Comparison of ENCODE assay signal across 21 cellular contexts in the genomic region with DNA sequence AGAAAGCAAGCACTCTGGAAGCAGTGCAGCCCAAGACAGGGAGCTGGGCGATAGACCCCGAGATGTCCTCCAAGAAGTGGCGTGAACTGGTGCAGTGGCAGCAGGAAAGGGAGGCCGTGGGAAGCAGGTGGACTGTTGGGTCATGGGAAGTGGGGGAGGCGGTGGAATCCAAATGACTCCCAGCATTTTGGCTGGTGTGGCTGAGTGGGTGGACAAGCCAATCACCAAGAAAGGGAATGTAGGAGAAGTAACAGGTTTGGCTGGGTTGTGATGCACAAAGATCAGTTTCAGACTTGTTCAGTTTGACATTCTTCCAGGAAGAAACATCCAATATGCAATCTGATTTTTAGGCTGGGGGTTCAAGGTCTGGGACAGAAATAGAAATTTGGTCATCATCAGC. TPM values are rescaled to one million over a fixed set of nuclear protein-coding genes. Genes with fewer than 3 reads are reported as not detected.
DNase-seq lines count a peak whose midpoint lies in the region; ATAC-seq and TF ChIP-seq lines count a peak whose summit lies in the region.
"Had no signal": no experiment of that assay in that cellular context is flagged by ENCODE, and none has a peak within 500 bp of the region (broad histone marks: within the 10 kb centered on the region; RNA-seq: fewer than 3 reads in every experiment).

No MANE protein-coding gene starts in this region.

- H3K4ac ChIP-seq in neuronal stem cell (ENCODE audit: low read length) = no peak overlapping the region

- CTCF ChIA-PET in activated CD4-positive, alpha-beta T cell treated with anti-CD3 and anti-CD28 coated beads, Interleukin-2, amount 10 ng/mL, durations not matched to agents 7 days and 5 days (lab: Charles Lee) = no interaction called here

- no peaks in the 10 kb centered on the region for H3K36me3 Mint-ChIP-seq in activated CD4-positive, alpha-beta T cell treated with anti-CD3 and anti-CD28 coated beads, Interleukin-2, amount 10 ng/mL, durations not matched to agents 7 days and 5 days (ENCODE audit: low read depth)
- H3K36me3 Mint-ChIP-seq in activated CD4-positive, alpha-beta T cell treated with anti-CD3 and anti-CD28 coated beads, Interleukin-2, amount 10 ng/mL, durations not matched to agents 24 days and 14 days (ENCODE audit: low read depth) = no peaks in the 10 kb centered on the region

- no peak overlapping the region for H3K23ac ChIP-seq in neuronal stem cell (ENCODE audit: low read depth, low read length, poor library complexity)

- H3K18ac ChIP-seq in neuronal stem cell (ENCODE audit: low read length) = peak overlapping the region; percentile 83

- H3K27ac Mint-ChIP-seq in activated CD4-positive, alpha-beta T cell treated with anti-CD3 and anti-CD28 coated beads, Interleukin-2, amount 10 ng/mL, durations not matched to agents 7 days and 5 days = peak overlapping the region; percentile 23
- no peak overlapping the region for H3K27ac Mint-ChIP-seq in activated CD4-positive, alpha-beta T cell treated with anti-CD3 and anti-CD28 coated beads, Interleukin-2, amount 10 ng/mL, durations not matched to agents 24 days and 14 days
- H3K27ac Mint-ChIP-seq: CD4-positive, alpha-beta T cell had no signal

- H3K4me2 ChIP-seq in neuronal stem cell (ENCODE audit: insufficient read depth, low read length, poor library complexity, severe bottlenecking) (no peak overlapping the region), osteoblast (ENCODE audit: insufficient read depth, low read length) (no peak overlapping the region)
- H3K4me2 ChIP-seq: KMS-11 had no signal

- H3K9me3 ChIP-seq in esophagus squamous epithelium = no peaks in the 10 kb centered on the region
- peaks cover 0 to 2% of the 10 kb centered on the region in 2 donors for H3K9me3 ChIP-seq in neuronal stem cell (replicated peaks in 1 of 2; ENCODE audit: control insufficient read depth in 2 of 2, insufficient read depth in 1 of 2, low read depth in 1 of 2, low read length in 2 of 2)
- H3K9me3 ChIP-seq in osteoblast (ENCODE audit: low read depth, low read length) = no peaks in the 10 kb centered on the region
- no peaks in the 10 kb centered on the region for H3K9me3 ChIP-seq in adrenal gland (replicated peaks in 1 of 3)

- H3K27me3 Mint-ChIP-seq in activated CD4-positive, alpha-beta T cell treated with anti-CD3 and anti-CD28 coated beads, Interleukin-2, amount 10 ng/mL, durations not matched to agents 7 days and 5 days = no peaks in the 10 kb centered on the region
- H3K27me3 Mint-ChIP-seq in activated CD4-positive, alpha-beta T cell treated with anti-CD3 and anti-CD28 coated beads, Interleukin-2, amount 10 ng/mL, durations not matched to agents 24 days and 14 days = peaks cover 4% of the 10 kb centered on the region
- H3K27me3 Mint-ChIP-seq: CD4-positive, alpha-beta T cell had no signal

- H3K9ac ChIP-seq in neuronal stem cell (ENCODE audit: low read depth, low read length, poor library complexity) = no peak overlapping the region
- H3K9ac ChIP-seq: KMS-11 had no signal

- no peak overlapping the region for H4K91ac ChIP-seq in neuronal stem cell (ENCODE audit: low read depth, low read length, poor library complexity)

- POLR2A ChIA-PET in activated CD4-positive, alpha-beta T cell treated with anti-CD3 and anti-CD28 coated beads, Interleukin-2, amount 10 ng/mL, durations not matched to agents 7 days and 5 days (lab: Charles Lee) = no interaction called here

- DNase-seq in activated CD4-positive, alpha-beta T cell treated with anti-CD3 and anti-CD28 coated beads, Interleukin-2, amount 10 ng/mL, durations not matched to agents 7 days and 5 days = no peak
- no peak for DNase-seq in activated CD4-positive, alpha-beta T cell treated with anti-CD3 and anti-CD28 coated beads, Interleukin-2, amount 10 ng/mL, durations not matched to agents 24 days and 14 days
- no peak for DNase-seq in esophagus squamous epithelium (lab: John Stamatoyannopoulos, UW)
- no peak for DNase-seq in neuronal stem cell (ENCODE audit: low spot score)
- no peak for DNase-seq in coronary artery (ENCODE audit: low spot score)
- DNase-seq in osteoblast (ENCODE audit: insufficient read length, low spot score, missing footprints) = no peak
- no peak for DNase-seq in adrenal gland
- DNase-seq: BE2C; Calu3; CD4-positive, alpha-beta T cell; DMS79; HCEC 1CT; NCI-H1048; NCI-H1436 treated with DMSO at 0.1 percent for 48 hours; NCI-H2081; NCI-H510A; NCI-H774; PC-3 had no signal

- no peak overlapping the region for H4K8ac ChIP-seq in neuronal stem cell (ENCODE audit: low read depth, low read length)

- TF ChIP-seq CTCF in esophagus squamous epithelium (IDR thresholded peaks at IDR 0.05) (no peak), coronary artery (IDR thresholded peaks at IDR 0.05) (no peak), osteoblast (IDR thresholded peaks at IDR 0.05; ENCODE audit: extremely low read depth, low read depth, low read length) (no peak), adrenal gland (IDR thresholded peaks at IDR 0.05) (no peak)

- no peak overlapping the region for H2BK15ac ChIP-seq in neuronal stem cell (ENCODE audit: low read length)

- H3K27me3 ChIP-seq in esophagus squamous epithelium = no peaks in the 10 kb centered on the region
- no peaks in the 10 kb centered on the region for H3K27me3 ChIP-seq in neuronal stem cell (ENCODE audit: control insufficient read depth in 3 of 3, insufficient read depth in 3 of 3, low read depth in 1 of 3, low read length in 3 of 3)
- H3K27me3 ChIP-seq in osteoblast (ENCODE audit: insufficient read depth, low read length) = no peaks in the 10 kb centered on the region
- H3K27me3 ChIP-seq in adrenal gland = no peaks in the 10 kb centered on the region
- H3K27me3 ChIP-seq: BE2C had no signal

- no peaks in the 10 kb centered on the region for H3K79me2 ChIP-seq in osteoblast (ENCODE audit: insufficient read depth, low read length)

- no peak overlapping the region for H3K4me3 Mint-ChIP-seq in activated CD4-positive, alpha-beta T cell treated with anti-CD3 and anti-CD28 coated beads, Interleukin-2, amount 10 ng/mL, durations not matched to agents 7 days and 5 days
- H3K4me3 Mint-ChIP-seq in activated CD4-positive, alpha-beta T cell treated with anti-CD3 and anti-CD28 coated beads, Interleukin-2, amount 10 ng/mL, durations not matched to agents 24 days and 14 days = no peak overlapping the region
- H3K4me3 Mint-ChIP-seq: CD4-positive, alpha-beta T cell had no signal

- H2AK5ac ChIP-seq in neuronal stem cell (ENCODE audit: low read depth, low read length) = no peak overlapping the region

- H2AFZ ChIP-seq in neuronal stem cell (ENCODE audit: low read length) = no peak overlapping the region
- H2AFZ ChIP-seq in osteoblast (ENCODE audit: low read length) = no peak overlapping the region

- intact Hi-C loops in activated CD4-positive, alpha-beta T cell treated with anti-CD3 and anti-CD28 coated beads, Interleukin-2, amount 10 ng/mL, durations not matched to agents 24 days and 14 days (cut with micrococcal nuclease) = no loop called here
- intact Hi-C loops in esophagus squamous epithelium (cut with DNase I) = no loop called here
- intact Hi-C loops in adrenal gland (cut with DNase I) = no loop called here

- H3K14ac ChIP-seq in neuronal stem cell (ENCODE audit: low read length) = no peak overlapping the region

- H2BK5ac ChIP-seq in neuronal stem cell (ENCODE audit: low read length) = no peak overlapping the region

- H3K27ac ChIP-seq in esophagus squamous epithelium (peak overlapping the region in 3 of 4 donors; percentile 31 to 66 (median 44)), neuronal stem cell (replicated peaks; ENCODE audit: low read length) (no peak overlapping the region), coronary artery (no peak overlapping the region), osteoblast (ENCODE audit: low read depth, low read length) (no peak overlapping the region), adrenal gland (no peak overlapping the region)
- H3K27ac ChIP-seq: 22Rv1, KMS-11 had no signal

- H2BK120ac ChIP-seq in neuronal stem cell (ENCODE audit: low read depth, low read length) = no peak overlapping the region

- no peaks in the 10 kb centered on the region for H4K20me1 ChIP-seq in osteoblast (ENCODE audit: insufficient read depth, low read length)

- H3K4me3 ChIP-seq in esophagus squamous epithelium = no peak overlapping the region
- no peak overlapping the region for H3K4me3 ChIP-seq in neuronal stem cell (ENCODE audit: low read length in 2 of 2)
- no peak overlapping the region for H3K4me3 ChIP-seq in coronary artery
- no peak overlapping the region for H3K4me3 ChIP-seq in osteoblast (ENCODE audit: insufficient read depth, low read length)
- H3K4me3 ChIP-seq in adrenal gland = no peak overlapping the region

- H2BK12ac ChIP-seq in neuronal stem cell (ENCODE audit: low read length) = no peak overlapping the region

- peaks cover 6% of the 10 kb centered on the region for H3K9me3 Mint-ChIP-seq in activated CD4-positive, alpha-beta T cell treated with anti-CD3 and anti-CD28 coated beads, Interleukin-2, amount 10 ng/mL, durations not matched to agents 7 days and 5 days
- peaks cover 12% of the 10 kb centered on the region for H3K9me3 Mint-ChIP-seq in activated CD4-positive, alpha-beta T cell treated with anti-CD3 and anti-CD28 coated beads, Interleukin-2, amount 10 ng/mL, durations not matched to agents 24 days and 14 days

- H3K36me3 ChIP-seq in esophagus squamous epithelium = no peaks in the 10 kb centered on the region
- no peaks in the 10 kb centered on the region for H3K36me3 ChIP-seq in neuronal stem cell (replicated peaks in 1 of 2; ENCODE audit: control insufficient read depth in 2 of 2, insufficient read depth in 2 of 2, low read length in 2 of 2)
- no peaks in the 10 kb centered on the region for H3K36me3 ChIP-seq in osteoblast (ENCODE audit: insufficient read depth, low read length)
- no peaks in the 10 kb centered on the region for H3K36me3 ChIP-seq in adrenal gland (replicated peaks in 1 of 2)
- H3K36me3 ChIP-seq: BE2C had no signal

- no peak for TF ChIP-seq POLR2A in esophagus squamous epithelium (IDR thresholded peaks at IDR 0.05)
- TF ChIP-seq POLR2A in adrenal gland (IDR thresholded peaks at IDR 0.05) = no peak

- H3K4me1 ChIP-seq in esophagus squamous epithelium (peaks cover 0 to 49% (median 13%) of the 10 kb centered on the region in 3 donors), neuronal stem cell (ENCODE audit: control insufficient read depth in 2 of 2, insufficient read depth in 1 of 2, low read depth in 1 of 2, low read length in 2 of 2) (peaks cover 0 to 4% of the 10 kb centered on the region in 2 donors), osteoblast (ENCODE audit: insufficient read depth, low read length) (no peaks in the 10 kb centered on the region), adrenal gland (replicated peaks in 1 of 2) (no peaks in the 10 kb centered on the region)
- H3K4me1 ChIP-seq: BE2C had no signal

- no peak for ATAC-seq in GM21619 (IDR thresholded peaks at IDR 0.05; ENCODE audit: unreplicated experiment)
- ATAC-seq: PC-3 had no signal

- H3K79me1 ChIP-seq in neuronal stem cell (ENCODE audit: low read depth, low read length) = no peaks in the 10 kb centered on the region

- 36 to 39% methylated on average over 5 of the region's 5 CpGs for WGBS in esophagus squamous epithelium, 2 donors
- no CpG with 5 or more reads among the region's 5 CpGs for WGBS in neuronal stem cell (ENCODE audit: extremely low coverage in 2 of 2, insufficient read length in 2 of 2, insufficient replicate concordance in 1 of 2), 2 donors
- WGBS in adrenal gland, 4 donors = 81 to 92% (median 85%) methylated on average over 5 of the region's 5 CpGs

- H3K4me1 Mint-ChIP-seq in activated CD4-positive, alpha-beta T cell treated with anti-CD3 and anti-CD28 coated beads, Interleukin-2, amount 10 ng/mL, durations not matched to agents 7 days and 5 days = no peaks in the 10 kb centered on the region
- no peaks in the 10 kb centered on the region for H3K4me1 Mint-ChIP-seq in activated CD4-positive, alpha-beta T cell treated with anti-CD3 and anti-CD28 coated beads, Interleukin-2, amount 10 ng/mL, durations not matched to agents 24 days and 14 days

RNA-seq across cellular contexts. Expression of gene KTN1, which starts 46.0 kb away (rescaled TPM):
- total RNA-seq in activated CD4-positive, alpha-beta T cell treated with anti-CD3 and anti-CD28 coated beads, Interleukin-2, amount 10 ng/mL, durations not matched to agents 7 days and 5 days = 10 to 100 TPM; 85.8 to 93.3 TPM
- total RNA-seq in activated CD4-positive, alpha-beta T cell treated with anti-CD3 and anti-CD28 coated beads, Interleukin-2, amount 10 ng/mL, durations not matched to agents 24 days and 14 days = 130 and 135 TPM in 2 replicates
- 100 to 1,000 TPM in 2 of 4 donors, 10 to 100 TPM in 2; 57.8 to 123 (median 106) TPM for total RNA-seq in esophagus squamous epithelium
- 187 TPM for polyA plus RNA-seq in neuronal stem cell (2013, experiment 1 of 2)
- 194 TPM for polyA plus RNA-seq in neuronal stem cell (2013, experiment 2 of 2)
- total RNA-seq in osteoblast = 172 and 177 TPM in 2 replicates
- 100 to 1,000 TPM in 7 of 8 donors, 10 to 100 TPM in 1; 98.0 to 198 (median 154) TPM for total RNA-seq in adrenal gland
- 100 to 1,000 TPM in 1 of 3 donors, 10 to 100 TPM in 2; 60.4 to 195 (median 73.8) TPM for polyA plus RNA-seq in adrenal gland

Comparison
In these comparisons a context has a peak if more than half of its experiments do, and no peak if none do; other contexts are left out.
1. H3K27ac ChIP-seq: peak in esophagus squamous epithelium (3 of 4); none in neuronal stem cell (single experiment), coronary artery (0 of 2), osteoblast (single experiment) and adrenal gland (0 of 5).